In the genomic region with DNA sequence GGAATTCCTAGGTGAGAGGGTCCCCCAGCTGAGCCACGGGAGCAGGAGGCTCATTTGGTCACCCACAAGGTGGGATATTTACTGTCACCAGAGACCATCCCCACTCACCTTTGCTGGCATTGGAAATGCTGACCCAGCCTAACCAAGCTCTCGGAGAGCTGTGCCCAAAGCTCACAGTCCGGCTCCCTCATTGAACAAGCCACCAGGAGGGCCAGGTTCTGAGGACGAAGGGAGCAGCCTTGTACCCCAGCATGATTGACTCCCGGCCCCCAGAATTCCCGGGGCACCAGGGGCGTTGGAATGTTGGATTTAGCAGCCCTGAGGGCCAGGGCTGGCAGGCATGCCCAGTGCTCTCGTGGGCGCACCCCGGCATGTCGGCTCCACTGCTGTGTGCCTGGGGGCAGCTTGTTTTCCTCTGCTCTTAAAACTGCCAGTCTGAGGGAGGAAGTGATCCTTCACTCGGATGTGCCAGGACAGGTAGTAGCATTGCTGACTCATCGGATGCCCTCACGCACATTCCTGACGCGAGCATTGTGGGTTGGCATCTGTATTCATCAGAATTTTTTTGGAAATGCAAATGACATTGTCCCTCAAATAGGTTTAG, we compare ENCODE assay signal across 14 cellular contexts. TPM values are rescaled to one million over a fixed set of nuclear protein-coding genes. Genes with fewer than 3 reads are reported as not detected.
DNase-seq lines count a peak whose midpoint lies in the region; ATAC-seq, FAIRE-seq and TF ChIP-seq lines count a peak whose summit lies in the region.
"Had no signal": no experiment of that assay in that cellular context is flagged by ENCODE, and none has a peak within 500 bp of the region (broad histone marks: within the 10 kb centered on the region; RNA-seq: fewer than 3 reads in every experiment).

No MANE protein-coding gene starts in this region.

- H3K27me3 ChIP-seq in HepG2 (ENCODE audit: control insufficient read depth in 1 of 2, insufficient read depth in 2 of 2, low read length in 2 of 2): no peaks in the 10 kb centered on the region
- H3K27me3 ChIP-seq in right lobe of liver: no peaks in the 10 kb centered on the region
- H3K27me3 ChIP-seq in esophagus (ENCODE audit: control insufficient read depth in 1 of 2, insufficient read depth in 2 of 2, low read length in 2 of 2): no peaks in the 10 kb centered on the region
- H3K27me3 ChIP-seq in GM23248 (replicated peaks; ENCODE audit: insufficient read depth): no peaks in the 10 kb centered on the region
- H3K27me3 ChIP-seq: vagina had no signal

- H3K9ac ChIP-seq in HepG2 (ENCODE audit: insufficient read depth, low read depth, low read length) (no peak overlapping the region), GM23248 (no peak overlapping the region)

- H3K36me3 ChIP-seq in HepG2 (replicated peaks in 1 of 2; ENCODE audit: control insufficient read depth in 1 of 2, insufficient read depth in 2 of 2, low read length in 2 of 2) (peaks cover 2 to 12% of the 10 kb centered on the region in 2 experiments; a peak in 4 of 5 replicates), right lobe of liver (no peaks in the 10 kb centered on the region), esophagus (ENCODE audit: control insufficient read depth in 2 of 2, insufficient read depth in 2 of 2, low read length in 1 of 2) (no peaks in the 10 kb centered on the region), GM23248 (ENCODE audit: low read depth) (no peaks in the 10 kb centered on the region; the same call in 1 of the 2 replicates)
- H3K36me3 ChIP-seq: vagina had no signal

- H3K4me3 ChIP-seq in HepG2 (replicated peaks in 1 of 3; ENCODE audit: insufficient read depth in 1 of 3, low read depth in 2 of 3, low read length in 3 of 3) (no peak overlapping the region), right lobe of liver (no peak overlapping the region), esophagus (ENCODE audit: low read depth in 1 of 2, low read length in 2 of 2) (no peak overlapping the region), GM23248 (no peak overlapping the region)
- H3K4me3 ChIP-seq: vagina had no signal

- no peak for FAIRE-seq in HepG2 (lab: Jason Lieb, UNC)
- FAIRE-seq in RCC 7860 (lab: Jason Lieb, UNC): no peak

- intact Hi-C loops in HepG2 (cut with micrococcal nuclease; ENCODE audit: unreplicated experiment): no loop called here
- intact Hi-C loops in right lobe of liver (cut with DNase I): no loop called here

- no peak overlapping the region for H2AFZ ChIP-seq in HepG2 (ENCODE audit: low read length)
- H2AFZ ChIP-seq in GM23248: no peak overlapping the region

- H3K4me1 ChIP-seq in HepG2 (ENCODE audit: insufficient read depth, low read length): no peaks in the 10 kb centered on the region
- H3K4me1 ChIP-seq in right lobe of liver: no peaks in the 10 kb centered on the region
- peaks cover 0 to 3% of the 10 kb centered on the region in 2 donors for H3K4me1 ChIP-seq in esophagus (ENCODE audit: control insufficient read depth in 2 of 2, insufficient read depth in 2 of 2, low read length in 1 of 2)
- H3K4me1 ChIP-seq in GM23248 (ENCODE audit: insufficient read depth): no peaks in the 10 kb centered on the region

- H3K9me2 ChIP-seq in GM23248 (ENCODE audit: insufficient read depth): no peaks in the 10 kb centered on the region

- no peak for TF ChIP-seq RAD21 in HepG2 (CRISPR knock-in tag; IDR thresholded peaks at IDR 0.05)

- no peak for TF ChIP-seq POLR2A in HepG2 (IDR thresholded peaks at IDR 0.05; ENCODE audit: insufficient read depth in 1 of 2, low read depth in 2 of 2, low read length in 2 of 2)
- TF ChIP-seq POLR2A in right lobe of liver (IDR thresholded peaks at IDR 0.05): no peak

- DNase-seq in HepG2 (ENCODE audit: low spot score): no peak
- no peak for DNase-seq in right lobe of liver
- peak; percentile 41 for DNase-seq in RCC 7860 (ENCODE audit: low spot score)
- DNase-seq in UCSD-AML1 (lab: John Stamatoyannopoulos, UW; ENCODE audit: unreplicated experiment): no peak
- DNase-seq in NCI-H2107 (lab: John Stamatoyannopoulos, UW): no peak
- DNase-seq in GM23248: no peak
- DNase-seq: activated CD4-positive, alpha-beta T cell treated with anti-CD3 and anti-CD28 coated beads, Interleukin-2, amount 50 U/mL, for 4 hours; AML-193; NCI-H1092 treated with DMSO at 0.1 percent for 48 hours; NCI-H748 treated with DMSO at 0.1 percent for 48 hours; stimulated activated CD8-positive, alpha-beta memory T cell treated with anti-CD3 and anti-CD28 coated beads, Interleukin-4, amount 100 ng/mL, for 48 hours had no signal

- in situ Hi-C loops in HepG2 (cut with HindIII; ENCODE audit: extremely low pct_ligation_motif_present, low pct_unique_long_range_greater_than_20kb) (no loop called here), GM23248 (cut with MboI) (no loop called here)

- 98% methylated on average over 6 of the region's 16 CpGs for WGBS in HepG2 (ENCODE audit: low lambda C conversion rate)
- WGBS in right lobe of liver (ENCODE audit: insufficient coverage, low coverage, low lambda C conversion rate, missing lambda C conversion rate): 64% methylated on average over 11 of the region's 16 CpGs
- 44 to 71% methylated on average over 16 of the region's 16 CpGs for WGBS in esophagus, 2 donors
- 90% methylated on average over 16 of the region's 16 CpGs for WGBS in GM23248 (ENCODE audit: low coverage in 1 of 2, low lambda C conversion rate in 2 of 2, missing lambda C conversion rate in 2 of 2), 2 experiments

- H4K20me1 ChIP-seq in HepG2 (ENCODE audit: insufficient read depth, low read length) (peaks cover 10% of the 10 kb centered on the region; the same call in 1 of the 2 replicates), GM23248 (ENCODE audit: insufficient read depth) (no peaks in the 10 kb centered on the region)

- TF ChIP-seq CTCF in HepG2 (CRISPR knock-in tag; IDR thresholded peaks at IDR 0.05) (no peak), right lobe of liver (IDR thresholded peaks at IDR 0.05) (no peak)

- POLR2A ChIA-PET in HepG2 (lab: Yijun Ruan, JAX): no interaction called here

- ATAC-seq in HepG2 (no peak), right lobe of liver (no peak), GM21717 (IDR thresholded peaks at IDR 0.05; ENCODE audit: unreplicated experiment) (no peak)

- no peaks in the 10 kb centered on the region for H3K9me3 ChIP-seq in HepG2 (ENCODE audit: low read length)
- no peaks in the 10 kb centered on the region for H3K9me3 ChIP-seq in right lobe of liver
- no peaks in the 10 kb centered on the region for H3K9me3 ChIP-seq in esophagus (ENCODE audit: control insufficient read depth in 2 of 2, insufficient read depth in 1 of 2, low read depth in 1 of 2, low read length in 1 of 2)
- H3K9me3 ChIP-seq in GM23248 (ENCODE audit: low read depth): no peaks in the 10 kb centered on the region
- H3K9me3 ChIP-seq: vagina had no signal

- CTCF ChIA-PET in HepG2 (lab: Yijun Ruan, JAX; ENCODE audit: low intra/inter-chr PET ratio, low total read pairs): no interaction called here

- no peak overlapping the region for H3K4me2 ChIP-seq in HepG2 (ENCODE audit: low read depth, low read length)
- H3K4me2 ChIP-seq in GM23248 (ENCODE audit: unreplicated experiment): no peak overlapping the region

- no TSS peak for BruUV-seq in HepG2 (replicated peaks; lab: Mats Ljungman, UMichigan)

- no peak overlapping the region for H3K27ac ChIP-seq in HepG2 (ENCODE audit: extremely low read length, insufficient read depth, low read length)
- H3K27ac ChIP-seq in right lobe of liver: no peak overlapping the region
- peak overlapping the region; percentile 37 to 56 for H3K27ac ChIP-seq in esophagus (ENCODE audit: low read depth in 2 of 2, low read length in 1 of 2)
- H3K27ac ChIP-seq in GM23248: no peak overlapping the region
- H3K27ac ChIP-seq: vagina had no signal

- no peaks in the 10 kb centered on the region for H3F3A ChIP-seq in GM23248 (ENCODE audit: insufficient read depth)

- H3K79me2 ChIP-seq in HepG2 (ENCODE audit: insufficient read depth, low read length) (peaks cover 3% of the 10 kb centered on the region), GM23248 (ENCODE audit: insufficient read depth) (peaks cover 96% of the 10 kb centered on the region)

- TF ChIP-seq EP300 in HepG2 (IDR thresholded peaks at IDR 0.05; ENCODE audit: low read depth in 2 of 2, low read length in 2 of 2): no peak
- TF ChIP-seq EP300 in HepG2 (CRISPR knock-in tag; IDR thresholded peaks at IDR 0.05; ENCODE audit: borderline replicate concordance): no peak

RNA-seq across cellular contexts. Expression of a gene that starts 23.3 kb away (rescaled TPM):
- 13.6 and 17.4 TPM in 2 replicates for total RNA-seq in HepG2 (2016; rRNA removed; fragmentation: Illumina TruSeq; extraction: Trizol)
- 7.5 and 7.6 TPM in 2 replicates for total RNA-seq in HepG2 (2016; cell fraction: cytosol; rRNA removed; fragmentation: Illumina TruSeq; extraction: Trizol; ENCODE audit: low read depth)
- 10.6 and 19.9 TPM in 2 replicates for total RNA-seq in HepG2 (2016; cell fraction: insoluble cytoplasmic fraction; rRNA removed; fragmentation: Illumina TruSeq; extraction: Trizol)
- 9.6 and 10.3 TPM in 2 replicates for total RNA-seq in HepG2 (2016; cell fraction: membrane; rRNA removed; fragmentation: Illumina TruSeq; extraction: Trizol)
- total RNA-seq in HepG2 (2016; cell fraction: nucleus; rRNA removed; fragmentation: Illumina TruSeq; extraction: Trizol): 15.2 and 16.4 TPM in 2 replicates
- 6.5 and 9.2 TPM in 2 replicates for polyA plus RNA-seq in HepG2 (2011; rRNA removed)
- 6.5 and 7.4 TPM in 2 replicates for polyA plus RNA-seq in HepG2 (2011; cell fraction: cytosol; rRNA removed)
- 19.0 and 19.1 TPM in 2 replicates for polyA plus RNA-seq in HepG2 (2011; cell fraction: nucleus; rRNA removed)
- 14.2 and 32.5 TPM in 2 replicates for polyA plus RNA-seq in HepG2 (2012)
- 1.6 and 1.8 TPM in 2 replicates for polyA plus RNA-seq in HepG2 (2016; cell fraction: cytosol; fragmentation: Illumina TruSeq; extraction: Trizol; ENCODE audit: low read depth)
- polyA plus RNA-seq in HepG2 (2016; cell fraction: insoluble cytoplasmic fraction; fragmentation: Illumina TruSeq; extraction: Trizol; ENCODE audit: low read depth): 10.0 and 13.1 TPM in 2 replicates
- 4.5 and 5.2 TPM in 2 replicates for polyA plus RNA-seq in HepG2 (2016; cell fraction: membrane; fragmentation: Illumina TruSeq; extraction: Trizol; ENCODE audit: low read depth)
- polyA plus RNA-seq in HepG2 (2016; cell fraction: nucleus; fragmentation: Illumina TruSeq; extraction: Trizol; ENCODE audit: insufficient read depth, low read depth): 22.6 and 24.8 TPM in 2 replicates
- polyA minus RNA-seq in HepG2 (2011; rRNA and poly(A)+ RNA removed; ENCODE audit: low replicate concordance): 2.9 and 19.1 TPM in 2 replicates
- polyA minus RNA-seq in HepG2 (2011; cell fraction: cytosol; rRNA and poly(A)+ RNA removed): 9.1 and 11.1 TPM in 2 replicates
- 14.3 and 17.3 TPM in 2 replicates for polyA minus RNA-seq in HepG2 (2011; cell fraction: nucleus; rRNA and poly(A)+ RNA removed)
- 1 to 10 TPM; 2.8 to 6.8 (median 4.2) TPM for total RNA-seq in right lobe of liver
- 1 to 10 TPM; 5.5 to 6.3 TPM for polyA plus RNA-seq in esophagus
- 40.7 and 49.4 TPM in 2 replicates for total RNA-seq in GM23248 (2014; rRNA removed; shearing (Covaris generic))
- polyA plus RNA-seq in GM23248 (2016; fragmentation: Nextera tagmentation; extraction: Ambion mirVana): 13.0 and 13.2 TPM in 2 replicates

RNA-seq across cellular contexts. Expression of a gene that starts 58.3 kb away (rescaled TPM):
- total RNA-seq in HepG2 (2016; rRNA removed; fragmentation: Illumina TruSeq; extraction: Trizol) (43.5 and 51.2 TPM in 2 replicates), right lobe of liver (10 to 100 TPM in 5 of 6 experiments, 1 to 10 TPM in 1; 8.0 to 21.3 (median 12.2) TPM)
- total RNA-seq in HepG2 (2016; cell fraction: cytosol; rRNA removed; fragmentation: Illumina TruSeq; extraction: Trizol; ENCODE audit: low read depth): 22.7 TPM in 2 replicates
- total RNA-seq in HepG2 (2016; cell fraction: insoluble cytoplasmic fraction; rRNA removed; fragmentation: Illumina TruSeq; extraction: Trizol): 44.7 and 55.0 TPM in 2 replicates
- 29.4 and 29.5 TPM in 2 replicates for total RNA-seq in HepG2 (2016; cell fraction: membrane; rRNA removed; fragmentation: Illumina TruSeq; extraction: Trizol)
- total RNA-seq in HepG2 (2016; cell fraction: nucleus; rRNA removed; fragmentation: Illumina TruSeq; extraction: Trizol): 16.1 and 16.4 TPM in 2 replicates
- polyA plus RNA-seq in HepG2 (2011; rRNA removed) (14.2 and 14.6 TPM in 2 replicates), esophagus (10 to 100 TPM; 20.0 to 26.7 TPM), GM23248 (2016; fragmentation: Nextera tagmentation; extraction: Ambion mirVana) (33.2 and 34.6 TPM in 2 replicates)
- polyA plus RNA-seq in HepG2 (2011; cell fraction: cytosol; rRNA removed): 12.7 and 17.2 TPM in 2 replicates
- 4.5 TPM in 2 replicates for polyA plus RNA-seq in HepG2 (2011; cell fraction: nucleus; rRNA removed)
- 8.2 and 15.6 TPM in 2 replicates for polyA plus RNA-seq in HepG2 (2012)
- polyA plus RNA-seq in HepG2 (2016; cell fraction: cytosol; fragmentation: Illumina TruSeq; extraction: Trizol; ENCODE audit: low read depth): 20.5 and 22.0 TPM in 2 replicates
- 64.2 and 73.3 TPM in 2 replicates for polyA plus RNA-seq in HepG2 (2016; cell fraction: insoluble cytoplasmic fraction; fragmentation: Illumina TruSeq; extraction: Trizol; ENCODE audit: low read depth)
- polyA plus RNA-seq in HepG2 (2016; cell fraction: membrane; fragmentation: Illumina TruSeq; extraction: Trizol; ENCODE audit: low read depth): 28.2 TPM in 2 replicates
- polyA plus RNA-seq in HepG2 (2016; cell fraction: nucleus; fragmentation: Illumina TruSeq; extraction: Trizol; ENCODE audit: insufficient read depth, low read depth): 27.9 and 32.8 TPM in 2 replicates
- polyA minus RNA-seq in HepG2 (2011; rRNA and poly(A)+ RNA removed; ENCODE audit: low replicate concordance): 19.7 and 106 TPM in 2 replicates
- 11.3 and 12.6 TPM in 2 replicates for polyA minus RNA-seq in HepG2 (2011; cell fraction: cytosol; rRNA and poly(A)+ RNA removed)
- polyA minus RNA-seq in HepG2 (2011; cell fraction: nucleus; rRNA and poly(A)+ RNA removed): 9.6 and 11.5 TPM in 2 replicates
- 15.9 and 23.1 TPM in 2 replicates for total RNA-seq in GM23248 (2014; rRNA removed; shearing (Covaris generic))

Comparison
In these comparisons a context has a peak if more than half of its experiments do, and no peak if none do; other contexts are left out.
1. H3K27ac ChIP-seq: peak in esophagus (2 of 2); none in HepG2 (single experiment), right lobe of liver (0 of 3) and GM23248 (single experiment).